ENCODE assay signal across 9 cellular contexts in the genomic region with DNA sequence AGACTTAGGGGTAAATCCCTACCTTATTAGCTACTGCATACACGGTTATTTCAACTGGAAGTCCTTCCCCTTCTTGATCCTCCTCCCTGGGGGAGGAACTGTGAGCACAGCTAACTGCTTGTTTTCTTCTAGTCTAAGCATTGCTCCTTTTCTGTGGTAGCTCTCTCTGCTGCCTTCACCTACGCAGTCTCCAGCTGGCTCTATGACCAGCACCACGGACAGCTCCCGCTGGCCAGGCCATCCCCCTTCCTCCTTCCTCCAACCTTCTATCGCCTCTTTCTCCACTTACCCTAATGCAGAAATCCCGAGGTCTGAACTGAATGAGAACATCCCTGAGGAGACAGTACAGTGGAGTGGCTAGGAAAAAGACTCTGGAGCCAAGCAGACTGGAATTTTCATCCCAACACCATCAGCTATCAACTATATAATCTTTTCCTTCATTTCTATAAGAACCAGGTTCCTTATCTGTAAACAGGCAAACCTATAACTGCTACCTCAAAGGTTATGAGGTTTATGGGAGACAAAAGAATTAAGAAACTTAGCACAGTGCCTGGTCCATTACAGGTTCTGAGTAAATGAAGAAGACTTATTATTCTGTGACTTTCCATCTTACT.
DNase-seq lines count a peak whose midpoint lies in the region; ATAC-seq and TF ChIP-seq lines count a peak whose summit lies in the region.
"Had no signal": no experiment of that assay in that cellular context is flagged by ENCODE, and none has a peak within 500 bp of the region (broad histone marks: within the 10 kb centered on the region; RNA-seq: fewer than 3 reads in every experiment).

No MANE protein-coding gene starts in this region.

- no peak overlapping the region for H3K4me3 ChIP-seq in WERI-Rb-1 (ENCODE audit: low read depth, low read length)
- H3K4me3 ChIP-seq in coronary artery, result no peak overlapping the region

- peak; percentile 60 for DNase-seq in ACHN
- peak; percentile 65 for DNase-seq in HEK293T (ENCODE audit: extremely low spot score)
- DNase-seq in SW480 (ENCODE audit: low spot score), result peak; percentile 30
- peak; percentile 88 for DNase-seq in iPS-NIHi11 (ENCODE audit: low spot score)
- no peak for DNase-seq in WERI-Rb-1
- DNase-seq in COR-L47 (lab: John Stamatoyannopoulos, UW), result no peak
- DNase-seq in coronary artery (ENCODE audit: low spot score), result no peak
- DNase-seq: NCI-H1694 treated with DMSO at 0.1 percent for 48 hours had no signal

- H3K9me3 ChIP-seq in WERI-Rb-1 (ENCODE audit: severe bottlenecking), result no peaks in the 10 kb centered on the region

- H3K27ac ChIP-seq in WERI-Rb-1 (no peak overlapping the region), coronary artery (no peak overlapping the region)

- TF ChIP-seq CTCF in WERI-Rb-1 (IDR thresholded peaks at IDR 0.05; ENCODE audit: low read depth, low read length) (no peak), coronary artery (IDR thresholded peaks at IDR 0.05) (no peak)

- POLR2A ChIA-PET in HEK293T (lab: Yijun Ruan, JAX), result no interaction called here

- no peaks in the 10 kb centered on the region for H3K36me3 ChIP-seq in WERI-Rb-1

- no peaks in the 10 kb centered on the region for H3K27me3 ChIP-seq in WERI-Rb-1 (ENCODE audit: insufficient read depth, low read depth, severe bottlenecking)

- in situ Hi-C loops in ACHN (cut with HindIII; ENCODE audit: low pct_ligation_motif_present, low pct_unique_long_range_greater_than_20kb, low sequenced_read_pairs), result no loop called here

- no peak for ATAC-seq in GM19455 (IDR thresholded peaks at IDR 0.05; ENCODE audit: unreplicated experiment)

- CTCF ChIA-PET in HEK293T (lab: Yijun Ruan, JAX), result interaction anchor here (1.2 kb wide), 1 partner anchor 16 kb away, joined by 8 read pairs; no protein-coding TSS in a partner anchor

TF ChIP-seq in HEK293T, 16 proteins besides CTCF, POLR2A, EP300 and RAD21:
- no peak for TF ChIP-seq ELF4 (IDR thresholded peaks at IDR 0.05)
- TF ChIP-seq FOXM1 (IDR thresholded peaks at IDR 0.05; ENCODE audit: borderline replicate concordance), result no peak
- TF ChIP-seq LEF1 (IDR thresholded peaks at IDR 0.05; ENCODE audit: borderline replicate concordance), result no peak
- TF ChIP-seq FOXA1 (IDR thresholded peaks at IDR 0.05), result no peak
- TF ChIP-seq FOXK2 (IDR thresholded peaks at IDR 0.05), result no peak
- no peak for TF ChIP-seq ARNT (IDR thresholded peaks at IDR 0.05)
- no peak for TF ChIP-seq TARDBP (IDR thresholded peaks at IDR 0.05)
- no peak for TF ChIP-seq HDGF (IDR thresholded peaks at IDR 0.05; ENCODE audit: borderline replicate concordance)
- TF ChIP-seq, protein P1, sequence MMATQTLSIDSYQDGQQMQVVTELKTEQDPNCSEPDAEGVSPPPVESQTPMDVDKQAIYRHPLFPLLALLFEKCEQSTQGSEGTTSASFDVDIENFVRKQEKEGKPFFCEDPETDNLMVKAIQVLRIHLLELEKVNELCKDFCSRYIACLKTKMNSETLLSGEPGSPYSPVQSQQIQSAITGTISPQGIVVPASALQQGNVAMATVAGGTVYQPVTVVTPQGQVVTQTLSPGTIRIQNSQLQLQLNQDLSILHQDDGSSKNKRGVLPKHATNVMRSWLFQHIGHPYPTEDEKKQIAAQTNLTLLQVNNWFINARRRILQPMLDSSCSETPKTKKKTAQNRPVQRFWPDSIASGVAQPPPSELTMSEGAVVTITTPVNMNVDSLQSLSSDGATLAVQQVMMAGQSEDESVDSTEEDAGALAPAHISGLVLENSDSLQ (IDR thresholded peaks at IDR 0.05), result no peak
- no peak for TF ChIP-seq BHLHE40 (IDR thresholded peaks at IDR 0.05; ENCODE audit: borderline replicate concordance)
- no peak for TF ChIP-seq CTBP1 (IDR thresholded peaks at IDR 0.05; ENCODE audit: borderline replicate concordance)
- TF ChIP-seq SUZ12 (IDR thresholded peaks at IDR 0.05), result no peak
- no peak for TF ChIP-seq ZNF384 (IDR thresholded peaks at IDR 0.05)
- TF ChIP-seq L3MBTL2 (conservative IDR thresholded peaks at IDR 0.05), result no peak
- no peak for TF ChIP-seq NFRKB (IDR thresholded peaks at IDR 0.05)
- no peak for TF ChIP-seq SP1 (IDR thresholded peaks at IDR 0.05)

Comparison
In these comparisons a context has a peak if more than half of its experiments do, and no peak if none do; other contexts are left out.
1. DNase-seq: peak in ACHN (single experiment), HEK293T (single experiment), SW480 (single experiment) and iPS-NIHi11 (single experiment); none in WERI-Rb-1 (single experiment), COR-L47 (single experiment) and coronary artery (single experiment).